ENCODE assay signal across 10 cellular contexts in genomic region chr4:140098481-140099132, GRCh38. TPM values are rescaled to one million over a fixed set of nuclear protein-coding genes. Genes with fewer than 3 reads are reported as not detected.
DNase-seq lines count a peak whose midpoint lies in the region; ATAC-seq, FAIRE-seq and TF ChIP-seq lines count a peak whose summit lies in the region.
"Had no signal": no experiment of that assay in that cellular context is flagged by ENCODE, and none has a peak within 500 bp of the region (broad histone marks: within the 10 kb centered on the region; RNA-seq: fewer than 3 reads in every experiment).

No MANE protein-coding gene starts in this region.

- H3K14ac ChIP-seq in neuronal stem cell (ENCODE audit: low read length) = no peak overlapping the region

- no peak overlapping the region for H3K18ac ChIP-seq in neuronal stem cell (ENCODE audit: low read length)

- H3K79me2 ChIP-seq in GM23338 (replicated peaks; ENCODE audit: insufficient read depth) = no peaks in the 10 kb centered on the region
- H3K79me2 ChIP-seq in MM.1S (ENCODE audit: low read length) = no peaks in the 10 kb centered on the region

- WGBS in neuronal stem cell (ENCODE audit: extremely low coverage in 2 of 2, insufficient read length in 2 of 2, insufficient replicate concordance in 1 of 2), 2 donors = no CpG with 5 or more reads among the region's 5 CpGs

- no peak overlapping the region for H3K4me3 Mint-ChIP-seq in GM23338

- peaks cover 22% of the 10 kb centered on the region for H3K4me1 ChIP-seq in GM23338 (ENCODE audit: insufficient read depth)
- H3K4me1 ChIP-seq in skeletal muscle satellite cell (ENCODE audit: control insufficient read depth, insufficient read depth, low read length) = peaks cover 50% of the 10 kb centered on the region
- peaks cover 21 to 22% of the 10 kb centered on the region in 2 donors for H3K4me1 ChIP-seq in neuronal stem cell (ENCODE audit: control insufficient read depth in 2 of 2, insufficient read depth in 1 of 2, low read depth in 1 of 2, low read length in 2 of 2)
- no peaks in the 10 kb centered on the region for H3K4me1 ChIP-seq in MM.1S (ENCODE audit: low read length)

- no peak overlapping the region for H3K4ac ChIP-seq in neuronal stem cell (ENCODE audit: low read length)

- H3K36me3 ChIP-seq in GM23338 (ENCODE audit: insufficient read depth) (no peaks in the 10 kb centered on the region), skeletal muscle satellite cell (ENCODE audit: insufficient read depth, low read length) (no peaks in the 10 kb centered on the region), neuronal stem cell (replicated peaks in 1 of 2; ENCODE audit: control insufficient read depth in 2 of 2, insufficient read depth in 2 of 2, low read length in 2 of 2) (no peaks in the 10 kb centered on the region), MM.1S (replicated peaks; ENCODE audit: insufficient read depth, low read length) (no peaks in the 10 kb centered on the region)

- peak overlapping the region; percentile 1 for H3K9ac ChIP-seq in skeletal muscle satellite cell (ENCODE audit: low read depth, low read length)
- no peak overlapping the region for H3K9ac ChIP-seq in neuronal stem cell (ENCODE audit: low read depth, low read length, poor library complexity)
- H3K9ac ChIP-seq in MM.1S (ENCODE audit: low read length) = no peak overlapping the region

- no peak overlapping the region for H2BK5ac ChIP-seq in neuronal stem cell (ENCODE audit: low read length)

- no peaks in the 10 kb centered on the region for H3K79me1 ChIP-seq in neuronal stem cell (ENCODE audit: low read depth, low read length)

- H3K36me3 Mint-ChIP-seq in GM23338 (ENCODE audit: low read depth) = no peaks in the 10 kb centered on the region

- H4K20me1 ChIP-seq in GM23338 (replicated peaks; ENCODE audit: insufficient read depth) (no peaks in the 10 kb centered on the region), MM.1S (ENCODE audit: insufficient read depth, low read length) (no peaks in the 10 kb centered on the region)

- no peak overlapping the region for H3K27ac Mint-ChIP-seq in GM23338

- TF ChIP-seq CTCF in GM23338 (conservative IDR thresholded peaks at IDR 0.05; ENCODE audit: low read depth in 2 of 2) = no peak
- no peak for TF ChIP-seq CTCF in VCaP (conservative IDR thresholded peaks at IDR 0.05)
- no peak for TF ChIP-seq CTCF in MM.1S (IDR thresholded peaks at IDR 0.05; ENCODE audit: low read length)

- no peak overlapping the region for H4K8ac ChIP-seq in neuronal stem cell (ENCODE audit: low read depth, low read length)

- no peaks in the 10 kb centered on the region; the same call in 1 of the 2 replicates for H3K9me2 ChIP-seq in GM23338 (ENCODE audit: insufficient read depth)
- no peaks in the 10 kb centered on the region for H3K9me2 ChIP-seq in MM.1S (replicated peaks; ENCODE audit: insufficient read depth, low read length)

- peak overlapping the region; percentile 28; the same call in 1 of the 2 replicates for H2AFZ ChIP-seq in GM23338
- no peak overlapping the region for H2AFZ ChIP-seq in neuronal stem cell (ENCODE audit: low read length)
- no peak overlapping the region for H2AFZ ChIP-seq in MM.1S (ENCODE audit: low read length)

- H4K91ac ChIP-seq in neuronal stem cell (ENCODE audit: low read depth, low read length, poor library complexity) = no peak overlapping the region

- H3K9me3 Mint-ChIP-seq in GM23338 = no peaks in the 10 kb centered on the region

- H2AK5ac ChIP-seq in neuronal stem cell (ENCODE audit: low read depth, low read length) = no peak overlapping the region

- peaks cover 2% of the 10 kb centered on the region for H3K27me3 Mint-ChIP-seq in GM23338 (ENCODE audit: insufficient read depth, low read depth, poor library complexity)

- peak; percentile 36 for FAIRE-seq in frontal cortex (lab: Jason Lieb, UNC)

- no peak overlapping the region for H2BK120ac ChIP-seq in neuronal stem cell (ENCODE audit: low read depth, low read length)

- no peaks in the 10 kb centered on the region for H3K9me3 ChIP-seq in skeletal muscle satellite cell (replicated peaks; ENCODE audit: low read length)
- H3K9me3 ChIP-seq in neuronal stem cell (replicated peaks in 1 of 2; ENCODE audit: control insufficient read depth in 2 of 2, insufficient read depth in 1 of 2, low read depth in 1 of 2, low read length in 2 of 2) = no peaks in the 10 kb centered on the region
- no peaks in the 10 kb centered on the region for H3K9me3 ChIP-seq in MM.1S (replicated peaks; ENCODE audit: insufficient read depth, low read length)

- no peak overlapping the region for H3K4me3 ChIP-seq in GM23338
- H3K4me3 ChIP-seq in skeletal muscle satellite cell (ENCODE audit: low read length) = peak overlapping the region; percentile 18
- H3K4me3 ChIP-seq in neuronal stem cell (ENCODE audit: low read length in 2 of 2) = no peak overlapping the region
- no peak overlapping the region for H3K4me3 ChIP-seq in MM.1S (ENCODE audit: low read length)

- H3F3A ChIP-seq in GM23338 (replicated peaks; ENCODE audit: low read depth) (no peaks in the 10 kb centered on the region), MM.1S (ENCODE audit: insufficient read depth, low read length) (no peaks in the 10 kb centered on the region)

- DNase-seq in GM23338 (ENCODE audit: low spot score) = no peak
- DNase-seq in frontal cortex (ENCODE audit: low spot score in 2 of 2) = peak; percentile 26 to 42
- no peak for DNase-seq in KG1 (lab: John Stamatoyannopoulos, UW)
- no peak for DNase-seq in neuronal stem cell (ENCODE audit: low spot score)
- DNase-seq in MM.1S = no peak
- DNase-seq: activated gamma-delta T cell, NCI-H1417 treated with DMSO at 0.1 percent for 48 hours had no signal

- no peak overlapping the region for H2BK12ac ChIP-seq in neuronal stem cell (ENCODE audit: low read length)

- H3K4me2 ChIP-seq in GM23338 (no peak overlapping the region), skeletal muscle satellite cell (ENCODE audit: low read length) (peak overlapping the region; percentile 64), neuronal stem cell (ENCODE audit: insufficient read depth, low read length, poor library complexity, severe bottlenecking) (no peak overlapping the region), MM.1S (ENCODE audit: low read depth, low read length) (no peak overlapping the region)

- H3K23ac ChIP-seq in neuronal stem cell (ENCODE audit: low read depth, low read length, poor library complexity) = no peak overlapping the region

- ATAC-seq in GM23338 (no peak), GM21528 (IDR thresholded peaks at IDR 0.05; ENCODE audit: low FRiP score, unreplicated experiment) (no peak)

- no peak overlapping the region for H2BK15ac ChIP-seq in neuronal stem cell (ENCODE audit: low read length)

- H3K27ac ChIP-seq in GM23338 (ENCODE audit: low read depth) (no peak overlapping the region), VCaP (peak overlapping the region; percentile 79), neuronal stem cell (replicated peaks; ENCODE audit: low read length) (no peak overlapping the region), MM.1S (ENCODE audit: low read length) (no peak overlapping the region)

- H3K4me1 Mint-ChIP-seq in GM23338 = peaks cover 30% of the 10 kb centered on the region

- H3K27me3 ChIP-seq in GM23338 (ENCODE audit: insufficient read depth) (no peaks in the 10 kb centered on the region), skeletal muscle satellite cell (ENCODE audit: control insufficient read depth, insufficient read depth, low read length) (no peaks in the 10 kb centered on the region), neuronal stem cell (ENCODE audit: control insufficient read depth in 3 of 3, insufficient read depth in 3 of 3, low read depth in 1 of 3, low read length in 3 of 3) (no peaks in the 10 kb centered on the region), MM.1S (replicated peaks; ENCODE audit: insufficient read depth, low read length) (no peaks in the 10 kb centered on the region)

TF ChIP-seq in GM23338, 12 proteins besides CTCF, POLR2A, EP300 and RAD21 (continues in another document):
- TF ChIP-seq, protein P1, sequence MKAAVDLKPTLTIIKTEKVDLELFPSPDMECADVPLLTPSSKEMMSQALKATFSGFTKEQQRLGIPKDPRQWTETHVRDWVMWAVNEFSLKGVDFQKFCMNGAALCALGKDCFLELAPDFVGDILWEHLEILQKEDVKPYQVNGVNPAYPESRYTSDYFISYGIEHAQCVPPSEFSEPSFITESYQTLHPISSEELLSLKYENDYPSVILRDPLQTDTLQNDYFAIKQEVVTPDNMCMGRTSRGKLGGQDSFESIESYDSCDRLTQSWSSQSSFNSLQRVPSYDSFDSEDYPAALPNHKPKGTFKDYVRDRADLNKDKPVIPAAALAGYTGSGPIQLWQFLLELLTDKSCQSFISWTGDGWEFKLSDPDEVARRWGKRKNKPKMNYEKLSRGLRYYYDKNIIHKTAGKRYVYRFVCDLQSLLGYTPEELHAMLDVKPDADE (IDR thresholded peaks at IDR 0.05) = no peak
- TF ChIP-seq EZH2 (IDR thresholded peaks at IDR 0.05; ENCODE audit: low read depth, unreplicated experiment) = no peak
- no peak for TF ChIP-seq STAT1 (IDR thresholded peaks at IDR 0.05; ENCODE audit: unreplicated experiment)

RNA-seq across cellular contexts. Expression of gene MAML3, which starts 55.4 kb away (rescaled TPM):
- total RNA-seq in GM23338 (2014; rRNA removed; shearing (Covaris generic)) = 3.7 and 6.5 TPM in 2 replicates
- 1.3 and 1.7 TPM in 2 replicates for polyA plus RNA-seq in GM23338 (2016; fragmentation: Nextera tagmentation; extraction: Ambion mirVana)
- 7.7 TPM for total RNA-seq in frontal cortex
- total RNA-seq in skeletal muscle satellite cell (2012; rRNA removed) = 0.51 and 1.3 TPM in 2 replicates
- 12.3 TPM for polyA plus RNA-seq in neuronal stem cell (2013, experiment 1 of 2)
- 12.9 TPM for polyA plus RNA-seq in neuronal stem cell (2013, experiment 2 of 2)

Comparison
In these comparisons a context has a peak if more than half of its experiments do, and no peak if none do; other contexts are left out.
1. DNase-seq: peak in frontal cortex (2 of 2); none in GM23338 (single experiment), KG1 (single experiment), neuronal stem cell (single experiment) and MM.1S (single experiment).